In genomic region chrX:12811658-12812057, GRCh38 we compare ENCODE assay signal across 21 cellular contexts. TPM values are rescaled to one million over a fixed set of nuclear protein-coding genes. Genes with fewer than 3 reads are reported as not detected.
"Had no signal": no experiment of that assay in that cellular context is flagged by ENCODE, and none has a peak within 500 bp of the region (broad histone marks: within the 10 kb centered on the region; RNA-seq: fewer than 3 reads in every experiment).

No MANE protein-coding gene starts in this region.

- H3K36me3 ChIP-seq: gastroesophageal sphincter, ovary, upper lobe of right lung, vagina had no signal

- H3K4me1 Mint-ChIP-seq: stimulated activated effector memory CD8-positive, alpha-beta T cell treated with anti-CD3 and anti-CD28 coated beads, Interleukin-12 subunit alpha, Interleukin-12 subunit beta, amount 100 ng/mL, for 72 hours had no signal

- H3K9me3 ChIP-seq: esophagus squamous epithelium, gastroesophageal sphincter, mucosa of descending colon, ovary, tibial nerve, upper lobe of right lung, vagina had no signal

- H3K27me3 Mint-ChIP-seq: naive thymus-derived CD8-positive, alpha-beta T cell; progenitor cell of endocrine pancreas; stimulated activated naive CD8-positive, alpha-beta T cell treated with anti-CD3 and anti-CD28 coated beads, Interleukin-15, Interleukin-2, amounts not matched to agents 100 ng/mL and 50 ng/mL, for 24 hours had no signal

- H3K9me3 Mint-ChIP-seq: naive thymus-derived CD8-positive, alpha-beta T cell; stimulated activated effector memory CD8-positive, alpha-beta T cell treated with anti-CD3 and anti-CD28 coated beads, Interleukin-12 subunit alpha, Interleukin-12 subunit beta, amount 100 ng/mL, for 72 hours; stimulated activated naive CD8-positive, alpha-beta T cell treated with anti-CD3 and anti-CD28 coated beads, Interleukin-15, Interleukin-2, amounts not matched to agents 100 ng/mL and 50 ng/mL, for 24 hours had no signal

- H3K4me1 ChIP-seq: esophagus squamous epithelium, gastroesophageal sphincter, tibial nerve, upper lobe of right lung, vagina had no signal

- H3K4me3 Mint-ChIP-seq: naive thymus-derived CD8-positive, alpha-beta T cell; stimulated activated effector memory CD8-positive, alpha-beta T cell treated with anti-CD3 and anti-CD28 coated beads, Interleukin-12 subunit alpha, Interleukin-12 subunit beta, amount 100 ng/mL, for 72 hours; stimulated activated naive CD8-positive, alpha-beta T cell treated with anti-CD3 and anti-CD28 coated beads, Interleukin-15, Interleukin-2, amounts not matched to agents 100 ng/mL and 50 ng/mL, for 24 hours had no signal

- DNase-seq: dermis blood vessel endothelial cell; esophagus squamous epithelium; foreskin fibroblast; glutamatergic neuron; islet precursor cell; mammary epithelial cell; mucosa of descending colon; naive thymus-derived CD8-positive, alpha-beta T cell; right cardiac atrium; stimulated activated CD4-positive, alpha-beta T cell treated with anti-CD3 and anti-CD28 coated beads, Interleukin-4, amount 100 ng/mL, for 1 hour; stimulated activated CD8-positive, alpha-beta memory T cell treated with anti-CD3 and anti-CD28 coated beads, Interleukin-4, amount 100 ng/mL, for 48 hours; upper lobe of right lung had no signal

- ATAC-seq: gastroesophageal sphincter; left lobe of liver; mucosa of descending colon; naive thymus-derived CD8-positive, alpha-beta T cell; right cardiac atrium; stimulated activated effector memory CD8-positive, alpha-beta T cell treated with anti-CD3 and anti-CD28 coated beads, Interleukin-12 subunit alpha, Interleukin-12 subunit beta, amount 100 ng/mL, for 72 hours; upper lobe of right lung had no signal

- H3K4me3 ChIP-seq: esophagus squamous epithelium, gastroesophageal sphincter, mucosa of descending colon, ovary, tibial nerve, upper lobe of right lung, vagina had no signal

- H3K27ac ChIP-seq: esophagus squamous epithelium, gastroesophageal sphincter, ovary, tibial nerve, upper lobe of right lung, vagina had no signal

- H3K27ac Mint-ChIP-seq: progenitor cell of endocrine pancreas; stimulated activated effector memory CD8-positive, alpha-beta T cell treated with anti-CD3 and anti-CD28 coated beads, Interleukin-12 subunit alpha, Interleukin-12 subunit beta, amount 100 ng/mL, for 72 hours had no signal

- H3K27me3 ChIP-seq: esophagus squamous epithelium, gastroesophageal sphincter, ovary, tibial nerve, upper lobe of right lung, vagina had no signal

RNA-seq across cellular contexts. Expression of gene TLR7, which starts 55.2 kb away (rescaled TPM):
- total RNA-seq: dermis blood vessel endothelial cell, epithelial cell of proximal tubule, mammary epithelial cell, vagina had no signal
